7 cellular contexts compared by ENCODE assay signal in the genomic region with DNA sequence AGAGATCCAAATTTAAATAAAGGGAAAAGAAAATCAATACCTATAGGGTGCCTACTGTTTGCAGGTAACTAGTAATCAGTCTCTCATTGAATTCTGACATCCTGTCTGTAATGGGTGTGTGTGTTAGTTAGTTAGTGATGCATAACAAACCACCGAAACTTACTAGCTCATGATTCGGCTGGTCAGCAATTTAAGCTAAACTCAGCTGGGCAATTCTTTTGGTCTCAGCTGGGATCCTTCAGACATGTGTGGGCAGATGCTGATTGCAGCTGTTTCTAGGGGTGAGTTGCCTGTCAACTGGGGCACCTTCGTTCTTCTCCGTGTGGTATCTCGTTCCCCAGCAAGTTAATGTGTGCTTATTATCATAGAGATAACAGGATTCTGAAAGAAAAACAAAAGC. TPM values are rescaled to one million over a fixed set of nuclear protein-coding genes. Genes with fewer than 3 reads are reported as not detected.
A peak's percentile ranks its signal among the peaks of the same experiment; 100 is the strongest.
DNase-seq lines count a peak whose midpoint lies in the region; ATAC-seq, FAIRE-seq and TF ChIP-seq lines count a peak whose summit lies in the region.

No MANE protein-coding gene starts in this region.

- H3K9me3 ChIP-seq in upper lobe of right lung: no peaks in the 10 kb centered on the region

- no peak overlapping the region for H3K27ac Mint-ChIP-seq in progenitor cell of endocrine pancreas

- H3K36me3 Mint-ChIP-seq in progenitor cell of endocrine pancreas (ENCODE audit: insufficient read depth): peaks cover 2% of the 10 kb centered on the region

- peaks cover 24% of the 10 kb centered on the region for H3K4me1 ChIP-seq in upper lobe of right lung

- DNase-seq in GM19239 (ENCODE audit: insufficient read length, low spot score) (peak; percentile 31), OCI-M1 (lab: John Stamatoyannopoulos, UW) (peak; percentile 48), progenitor cell of endocrine pancreas (ENCODE audit: low spot score, unreplicated experiment) (no peak), NCI-H1105 treated with DMSO at 0.1 percent for 48 hours (lab: John Stamatoyannopoulos, UW) (no peak), upper lobe of right lung (no peak), NCI-H2029 treated with DMSO at 0.1 percent for 48 hours (lab: John Stamatoyannopoulos, UW) (no peak)

- peaks cover 32% of the 10 kb centered on the region for H3K4me1 Mint-ChIP-seq in progenitor cell of endocrine pancreas (ENCODE audit: low read depth)

- H3K27ac ChIP-seq in upper lobe of right lung: no peak overlapping the region

- no peaks in the 10 kb centered on the region for H3K27me3 ChIP-seq in upper lobe of right lung

- H3K4me3 Mint-ChIP-seq in progenitor cell of endocrine pancreas (ENCODE audit: low read depth): peak overlapping the region; percentile 11

- H3K4me3 ChIP-seq in upper lobe of right lung: no peak overlapping the region

- TF ChIP-seq CTCF in progenitor cell of endocrine pancreas (IDR thresholded peaks at IDR 0.05; ENCODE audit: unreplicated experiment) (no peak), upper lobe of right lung (IDR thresholded peaks at IDR 0.05) (no peak)

- FAIRE-seq in GM19239 (lab: Jason Lieb, UNC): peak; percentile 98

- ATAC-seq in HG02840 (IDR thresholded peaks at IDR 0.05; ENCODE audit: low FRiP score, unreplicated experiment) (peak; percentile 51), upper lobe of right lung (no peak)

- no peaks in the 10 kb centered on the region for H3K36me3 ChIP-seq in upper lobe of right lung

- no peaks in the 10 kb centered on the region for H3K9me3 Mint-ChIP-seq in progenitor cell of endocrine pancreas (ENCODE audit: low read depth)

- H3K27me3 Mint-ChIP-seq in progenitor cell of endocrine pancreas: no peaks in the 10 kb centered on the region

- intact Hi-C loops in upper lobe of right lung (cut with DNase I): no loop called here

RNA-seq across cellular contexts. Expression of a gene that starts 40.2 kb away (rescaled TPM):
- 233 and 273 TPM in 2 replicates for total RNA-seq in progenitor cell of endocrine pancreas
- total RNA-seq in upper lobe of right lung: 23.5 TPM

RNA-seq across cellular contexts. Expression of a gene that starts 43.9 kb away (rescaled TPM):
- total RNA-seq in progenitor cell of endocrine pancreas: not detected in 2 replicates
- total RNA-seq in upper lobe of right lung: not detected

Comparison
In these comparisons a context has a peak if more than half of its experiments do, and no peak if none do; other contexts are left out.
1. DNase-seq: peak in GM19239 (single experiment) and OCI-M1 (single experiment); none in progenitor cell of endocrine pancreas (single experiment), NCI-H1105 treated with DMSO at 0.1 percent for 48 hours (single experiment), upper lobe of right lung (single experiment) and NCI-H2029 treated with DMSO at 0.1 percent for 48 hours (single experiment).